14 cellular contexts compared by ENCODE assay signal in genomic region chr2:28656937-28657615, GRCh38.
DNase-seq lines count a peak whose midpoint lies in the region; ATAC-seq and TF ChIP-seq lines count a peak whose summit lies in the region.
"Had no signal": no experiment of that assay in that cellular context is flagged by ENCODE, and none has a peak within 500 bp of the region (broad histone marks: within the 10 kb centered on the region; RNA-seq: fewer than 3 reads in every experiment).

No MANE protein-coding gene starts in this region.

- H3K36me3 ChIP-seq in stomach, result no peaks in the 10 kb centered on the region
- H3K36me3 ChIP-seq: heart right ventricle, left ventricle myocardium inferior had no signal

- H3K27me3 Mint-ChIP-seq in activated naive CD4-positive, alpha-beta T cell treated with anti-CD3 and anti-CD28 coated beads, Interleukin-2, amount 50 U/mL, for 24 hours, result no peaks in the 10 kb centered on the region
- H3K27me3 Mint-ChIP-seq in activated T-helper 1 cell treated with anti-CD3 and anti-CD28 coated beads, Interleukin-12 subunit alpha, Interleukin-12 subunit beta, Interleukin-2, Interleukin-4 antibody, amounts not matched to agents 30 ng/mL and 10 ng/mL and 1 ng/mL, durations not matched to agents 14 hours and 24 hours and 36 hours (ENCODE audit: insufficient read depth), result peaks cover 6% of the 10 kb centered on the region
- H3K27me3 Mint-ChIP-seq: central memory CD8-positive, alpha-beta T cell had no signal

- WGBS in stomach, 5 donors, result 43 to 67% (median 52%) methylated on average over 5 of the region's 5 CpGs

- H3K4me1 Mint-ChIP-seq in activated naive CD4-positive, alpha-beta T cell treated with anti-CD3 and anti-CD28 coated beads, Interleukin-2, amount 50 U/mL, for 24 hours, result peaks cover 35% of the 10 kb centered on the region
- peaks cover 54% of the 10 kb centered on the region for H3K4me1 Mint-ChIP-seq in activated T-helper 1 cell treated with anti-CD3 and anti-CD28 coated beads, Interleukin-12 subunit alpha, Interleukin-12 subunit beta, Interleukin-2, Interleukin-4 antibody, amounts not matched to agents 30 ng/mL and 10 ng/mL and 1 ng/mL, durations not matched to agents 14 hours and 24 hours and 36 hours (ENCODE audit: low read depth)
- H3K4me1 Mint-ChIP-seq: central memory CD8-positive, alpha-beta T cell; neural crest cell had no signal

- no peaks in the 10 kb centered on the region for H3K9me3 ChIP-seq in stomach
- H3K9me3 ChIP-seq: left ventricle myocardium inferior had no signal

- DNase-seq in activated naive CD4-positive, alpha-beta T cell treated with anti-CD3 and anti-CD28 coated beads, Interleukin-2, amount 50 U/mL, for 16 hours, result no peak
- no peak for DNase-seq in activated T-helper 1 cell treated with anti-CD3 and anti-CD28 coated beads, Interleukin-12 subunit alpha, Interleukin-12 subunit beta, Interleukin-2, Interleukin-4 antibody, amounts not matched to agents 30 ng/mL and 10 ng/mL and 1 ng/mL, durations not matched to agents 14 hours and 24 hours and 36 hours (ENCODE audit: low spot score)
- peak; percentile 61 to 73 for DNase-seq in left colon
- peak; percentile 53 for DNase-seq in stomach
- no peak for DNase-seq in NCI-H345 (lab: John Stamatoyannopoulos, UW)
- DNase-seq in DMS53 (lab: John Stamatoyannopoulos, UW), result no peak
- DNase-seq in hypothalamus (lab: John Stamatoyannopoulos, UW), result no peak
- DNase-seq: activated naive CD8-positive, alpha-beta T cell treated with anti-CD3 and anti-CD28 coated beads, Interleukin-2, amount 10 ng/mL, durations not matched to agents 7 days and 5 days; heart right ventricle; left ventricle myocardium inferior; right cardiac atrium had no signal

- TF ChIP-seq CTCF in stomach (IDR thresholded peaks at IDR 0.05), result no peak

- H3K27ac Mint-ChIP-seq in activated naive CD4-positive, alpha-beta T cell treated with anti-CD3 and anti-CD28 coated beads, Interleukin-2, amount 50 U/mL, for 24 hours, result no peak overlapping the region
- H3K27ac Mint-ChIP-seq in activated T-helper 1 cell treated with anti-CD3 and anti-CD28 coated beads, Interleukin-12 subunit alpha, Interleukin-12 subunit beta, Interleukin-2, Interleukin-4 antibody, amounts not matched to agents 30 ng/mL and 10 ng/mL and 1 ng/mL, durations not matched to agents 14 hours and 24 hours and 36 hours, result peak overlapping the region; percentile 57
- H3K27ac Mint-ChIP-seq: activated naive CD8-positive, alpha-beta T cell treated with anti-CD3 and anti-CD28 coated beads, Interleukin-2, amount 10 ng/mL, durations not matched to agents 7 days and 5 days had no signal

- H3K9me3 Mint-ChIP-seq in activated naive CD4-positive, alpha-beta T cell treated with anti-CD3 and anti-CD28 coated beads, Interleukin-2, amount 50 U/mL, for 24 hours, result no peaks in the 10 kb centered on the region
- peaks cover 4% of the 10 kb centered on the region for H3K9me3 Mint-ChIP-seq in activated T-helper 1 cell treated with anti-CD3 and anti-CD28 coated beads, Interleukin-12 subunit alpha, Interleukin-12 subunit beta, Interleukin-2, Interleukin-4 antibody, amounts not matched to agents 30 ng/mL and 10 ng/mL and 1 ng/mL, durations not matched to agents 14 hours and 24 hours and 36 hours
- H3K9me3 Mint-ChIP-seq: activated naive CD8-positive, alpha-beta T cell treated with anti-CD3 and anti-CD28 coated beads, Interleukin-2, amount 10 ng/mL, durations not matched to agents 7 days and 5 days; central memory CD8-positive, alpha-beta T cell; neural crest cell had no signal

- peak overlapping the region; percentile 27 for H3K4me3 Mint-ChIP-seq in activated naive CD4-positive, alpha-beta T cell treated with anti-CD3 and anti-CD28 coated beads, Interleukin-2, amount 50 U/mL, for 24 hours
- H3K4me3 Mint-ChIP-seq in activated T-helper 1 cell treated with anti-CD3 and anti-CD28 coated beads, Interleukin-12 subunit alpha, Interleukin-12 subunit beta, Interleukin-2, Interleukin-4 antibody, amounts not matched to agents 30 ng/mL and 10 ng/mL and 1 ng/mL, durations not matched to agents 14 hours and 24 hours and 36 hours, result no peak overlapping the region
- H3K4me3 Mint-ChIP-seq: activated naive CD8-positive, alpha-beta T cell treated with anti-CD3 and anti-CD28 coated beads, Interleukin-2, amount 10 ng/mL, durations not matched to agents 7 days and 5 days; central memory CD8-positive, alpha-beta T cell; neural crest cell had no signal

- intact Hi-C loops in activated T-helper 1 cell treated with anti-CD3 and anti-CD28 coated beads, Interleukin-12 subunit alpha, Interleukin-12 subunit beta, Interleukin-2, Interleukin-4 antibody, amounts not matched to agents 30 ng/mL and 10 ng/mL and 1 ng/mL, durations not matched to agents 14 hours and 24 hours and 36 hours (cut with micrococcal nuclease), result loop anchor here (1.0 to 2.0 kb wide), 3 partner anchors 14 to 192 kb away; no protein-coding TSS in a partner anchor
- intact Hi-C loops in left colon (cut with DNase I, micrococcal nuclease) (no loop called here), stomach (cut with DNase I; ENCODE audit: low total_unique reads) (no loop called here)

- ATAC-seq in left colon, result peak; percentile 24
- ATAC-seq: heart right ventricle, right cardiac atrium had no signal

- no peak overlapping the region for H3K4me3 ChIP-seq in stomach
- H3K4me3 ChIP-seq: heart right ventricle, left ventricle myocardium inferior had no signal

- H3K27ac ChIP-seq in stomach, result peak overlapping the region; percentile 31 to 91 (median 78)
- H3K27ac ChIP-seq: heart right ventricle had no signal

- H3K27me3 ChIP-seq in stomach, result no peaks in the 10 kb centered on the region
- H3K27me3 ChIP-seq: heart right ventricle had no signal

- TF ChIP-seq POLR2A in stomach (IDR thresholded peaks at IDR 0.05), result no peak

- H3K4me1 ChIP-seq in stomach, result peaks cover 29 to 67% (median 49%) of the 10 kb centered on the region in 4 donors

- TF ChIP-seq EP300 in stomach (IDR thresholded peaks at IDR 0.05), result no peak

- no peaks in the 10 kb centered on the region for H3K36me3 Mint-ChIP-seq in activated naive CD4-positive, alpha-beta T cell treated with anti-CD3 and anti-CD28 coated beads, Interleukin-2, amount 50 U/mL, for 24 hours
- H3K36me3 Mint-ChIP-seq in activated T-helper 1 cell treated with anti-CD3 and anti-CD28 coated beads, Interleukin-12 subunit alpha, Interleukin-12 subunit beta, Interleukin-2, Interleukin-4 antibody, amounts not matched to agents 30 ng/mL and 10 ng/mL and 1 ng/mL, durations not matched to agents 14 hours and 24 hours and 36 hours (ENCODE audit: low read depth), result peaks cover 6% of the 10 kb centered on the region
- H3K36me3 Mint-ChIP-seq: activated naive CD8-positive, alpha-beta T cell treated with anti-CD3 and anti-CD28 coated beads, Interleukin-2, amount 10 ng/mL, durations not matched to agents 7 days and 5 days had no signal

Comparison
In these comparisons a context has a peak if more than half of its experiments do, and no peak if none do; other contexts are left out.
1. DNase-seq: peak in left colon (2 of 2) and stomach (single experiment); none in activated naive CD4-positive, alpha-beta T cell treated with anti-CD3 and anti-CD28 coated beads, Interleukin-2, amount 50 U/mL, for 16 hours (single experiment), activated T-helper 1 cell treated with anti-CD3 and anti-CD28 coated beads, Interleukin-12 subunit alpha, Interleukin-12 subunit beta, Interleukin-2, Interleukin-4 antibody, amounts not matched to agents 30 ng/mL and 10 ng/mL and 1 ng/mL, durations not matched to agents 14 hours and 24 hours and 36 hours (single experiment), NCI-H345 (single experiment), DMS53 (single experiment) and hypothalamus (0 of 51).